29 cellular contexts compared by ENCODE assay signal in the genomic region with DNA sequence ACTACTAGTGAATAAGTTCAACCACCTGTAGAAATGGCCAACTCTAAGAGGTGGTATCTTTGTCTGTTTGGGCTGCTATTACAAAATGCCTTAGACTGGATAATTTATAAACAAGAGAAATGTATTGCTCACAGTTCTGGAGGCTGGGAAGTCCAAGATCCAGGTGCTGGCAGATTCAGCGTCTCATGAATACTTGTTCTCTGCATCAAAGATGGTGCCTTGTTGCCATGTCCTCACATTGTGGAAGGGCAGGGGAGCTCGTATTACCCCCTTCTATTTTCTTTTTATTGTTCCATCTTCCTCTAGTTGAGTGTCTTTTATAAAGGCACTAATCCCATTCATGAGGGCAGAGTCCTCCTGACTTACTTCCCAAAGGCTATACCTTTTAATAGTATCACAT.
"Had no signal": no experiment of that assay in that cellular context is flagged by ENCODE, and none has a peak within 500 bp of the region (broad histone marks: within the 10 kb centered on the region; RNA-seq: fewer than 3 reads in every experiment).

No MANE protein-coding gene starts in this region.

- FAIRE-seq: colon, endometrium, endothelial cell of umbilical vein, frontal cortex had no signal

- H3K4me1 ChIP-seq: colonic mucosa, gastrocnemius medialis had no signal

- H3K27me3 Mint-ChIP-seq: dendritic cell treated with granulocyte-macrophage colony-stimulating factor and Interleukin-4, amounts not matched to agents 40 ng/mL and 50 ng/mL, for 4 days had no signal

- H3K27ac Mint-ChIP-seq: dendritic cell treated with granulocyte-macrophage colony-stimulating factor and Interleukin-4, amounts not matched to agents 40 ng/mL and 50 ng/mL, for 4 days; effector memory CD8-positive, alpha-beta T cell; endodermal cell had no signal

- DNase-seq: colonic mucosa; cortex of kidney; dermis blood vessel endothelial cell; dorsolateral prefrontal cortex; effector CD4-positive, alpha-beta T cell; effector CD8-positive, alpha-beta T cell; effector memory CD4-positive, alpha-beta T cell; effector memory CD8-positive, alpha-beta T cell; endodermal cell; erythroblast; esophagus squamous epithelium; foreskin fibroblast; foreskin keratinocyte; foreskin melanocyte; gastrocnemius medialis; glutamatergic neuron; head of caudate nucleus; heart left ventricle; heart right ventricle had no signal

- ATAC-seq: effector memory CD8-positive, alpha-beta T cell; esophagus mucosa; foreskin keratinocyte; gastrocnemius medialis; gastroesophageal sphincter; heart left ventricle; heart right ventricle had no signal

- H3K9me3 ChIP-seq: colonic mucosa, esophagus muscularis mucosa, esophagus squamous epithelium, gastrocnemius medialis, gastroesophageal sphincter, heart right ventricle had no signal

- H3K27me3 ChIP-seq: colonic mucosa, dorsolateral prefrontal cortex, esophagus muscularis mucosa, esophagus squamous epithelium, foreskin keratinocyte, gastrocnemius medialis, gastroesophageal sphincter, heart left ventricle, heart right ventricle had no signal

- H3K4me3 ChIP-seq: colonic mucosa, coronary artery, dorsolateral prefrontal cortex, esophagus muscularis mucosa, esophagus squamous epithelium, gastrocnemius medialis, gastroesophageal sphincter, heart left ventricle, heart right ventricle had no signal

- H3K4me3 Mint-ChIP-seq: dendritic cell treated with granulocyte-macrophage colony-stimulating factor and Interleukin-4, amounts not matched to agents 40 ng/mL and 50 ng/mL, for 4 days; effector memory CD8-positive, alpha-beta T cell; endodermal cell had no signal

- H3K9me3 Mint-ChIP-seq: dendritic cell treated with granulocyte-macrophage colony-stimulating factor and Interleukin-4, amounts not matched to agents 40 ng/mL and 50 ng/mL, for 4 days; effector memory CD8-positive, alpha-beta T cell; endodermal cell had no signal

- H3K36me3 ChIP-seq: colonic mucosa, esophagus muscularis mucosa, esophagus squamous epithelium, gastrocnemius medialis, gastroesophageal sphincter, heart left ventricle, heart right ventricle had no signal

- H3K27ac ChIP-seq: colonic mucosa, coronary artery, dorsolateral prefrontal cortex, epithelial cell of prostate, esophagus muscularis mucosa, esophagus squamous epithelium, foreskin keratinocyte, gastrocnemius medialis, gastroesophageal sphincter, heart left ventricle, heart right ventricle had no signal
